In the genomic region with DNA sequence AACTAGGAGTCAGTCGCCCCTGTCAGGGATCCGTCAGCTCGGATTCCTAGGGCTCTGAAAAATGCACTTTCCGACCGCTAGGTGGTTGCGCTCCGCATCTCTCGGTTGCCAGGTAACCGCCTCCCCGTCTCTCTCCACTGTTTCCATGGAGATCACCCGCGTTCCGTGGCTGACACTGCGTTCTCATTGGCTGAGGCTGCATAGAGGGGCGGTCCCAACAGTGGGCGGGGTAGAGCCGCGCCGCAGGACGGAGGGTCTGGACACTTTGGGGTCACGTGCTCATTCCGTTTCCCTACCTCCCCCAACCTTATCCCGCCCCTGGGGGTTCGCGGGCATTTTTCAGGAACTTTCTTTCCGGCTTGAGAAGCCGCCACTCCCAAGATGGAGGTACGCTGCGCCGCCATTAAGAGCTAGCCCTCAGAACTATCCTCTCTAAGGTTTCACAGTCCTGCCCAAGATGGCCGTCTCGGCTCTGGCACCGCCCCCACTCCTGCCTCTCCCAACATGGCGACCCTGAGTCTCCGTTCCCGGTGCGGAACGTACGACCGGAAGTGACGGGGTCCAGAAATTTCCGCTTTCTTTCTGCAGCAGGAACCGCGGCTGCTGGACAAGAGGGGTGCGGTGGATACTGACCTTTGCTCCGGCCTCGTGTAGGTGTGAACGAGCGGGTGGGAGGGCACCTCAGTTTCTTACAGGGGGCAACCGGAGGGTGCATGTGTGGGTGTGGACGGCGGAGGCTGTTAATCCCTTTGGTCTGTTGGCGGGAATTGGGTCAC, we compare ENCODE assay signal across 8 cellular contexts. TPM values are rescaled to one million over a fixed set of nuclear protein-coding genes. Genes with fewer than 3 reads are reported as not detected.
DNase-seq lines count a peak whose midpoint lies in the region; ATAC-seq lines count a peak whose summit lies in the region.

A gene (minus strand): TSS at position 65 of the 776 bp plus-strand sequence. CDS start 105 bp downstream, outside the sequence.
A gene with protein sequence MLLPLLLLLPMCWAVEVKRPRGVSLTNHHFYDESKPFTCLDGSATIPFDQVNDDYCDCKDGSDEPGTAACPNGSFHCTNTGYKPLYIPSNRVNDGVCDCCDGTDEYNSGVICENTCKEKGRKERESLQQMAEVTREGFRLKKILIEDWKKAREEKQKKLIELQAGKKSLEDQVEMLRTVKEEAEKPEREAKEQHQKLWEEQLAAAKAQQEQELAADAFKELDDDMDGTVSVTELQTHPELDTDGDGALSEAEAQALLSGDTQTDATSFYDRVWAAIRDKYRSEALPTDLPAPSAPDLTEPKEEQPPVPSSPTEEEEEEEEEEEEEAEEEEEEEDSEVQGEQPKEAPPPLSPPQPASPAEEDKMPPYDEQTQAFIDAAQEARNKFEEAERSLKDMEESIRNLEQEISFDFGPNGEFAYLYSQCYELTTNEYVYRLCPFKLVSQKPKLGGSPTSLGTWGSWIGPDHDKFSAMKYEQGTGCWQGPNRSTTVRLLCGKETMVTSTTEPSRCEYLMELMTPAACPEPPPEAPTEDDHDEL (plus strand): TSS at position 579 of the 776 bp plus-strand sequence. CDS start 483 bp downstream, outside the sequence.

- H3K9ac ChIP-seq in endocrine pancreas (ENCODE audit: control insufficient read depth, insufficient read depth, low read length), result peak within 1 kb of the TSS; percentile 79
- H3K9ac ChIP-seq in mesendoderm (ENCODE audit: low read length), result peak within 1 kb of the TSS; percentile 96

- no peaks in the 10 kb centered on the region for H3K27me3 ChIP-seq in endocrine pancreas (ENCODE audit: control insufficient read depth, insufficient read depth, low read length)
- no peaks in the 10 kb centered on the region for H3K27me3 ChIP-seq in mesendoderm (ENCODE audit: insufficient read depth, low read length, poor library complexity)

- H3K18ac ChIP-seq in mesendoderm (ENCODE audit: low read length), result peak within 1 kb of the TSS; percentile 12

- no peak within 1 kb of the TSS for H2BK120ac ChIP-seq in mesendoderm (ENCODE audit: low read depth, low read length)

- peak; percentile 86 for ATAC-seq in GM21360 (IDR thresholded peaks at IDR 0.05; ENCODE audit: unreplicated experiment)
- peak; percentile 95 for ATAC-seq in activated CD8-positive, alpha-beta memory T cell treated with anti-CD3 and anti-CD28 coated beads, Interleukin-2, amount 10 ng/mL, durations not matched to agents 7 days and 5 days

- no peak within 1 kb of the TSS for H3K23ac ChIP-seq in mesendoderm (ENCODE audit: low read length)

- peaks cover 13% of the 10 kb centered on the region for H3K79me1 ChIP-seq in mesendoderm (ENCODE audit: low read length)

- peak within 1 kb of the TSS; percentile 28 for H3K4ac ChIP-seq in mesendoderm (ENCODE audit: low read depth, low read length)

- H2BK15ac ChIP-seq in mesendoderm (replicated peaks; ENCODE audit: low read depth), result no peak within 1 kb of the TSS

- H3K9me3 ChIP-seq in endocrine pancreas (ENCODE audit: control insufficient read depth, low read length), result no peaks in the 10 kb centered on the region

- H3K4me3 ChIP-seq in endocrine pancreas (ENCODE audit: control insufficient read depth, insufficient read depth, low read length), result peak within 1 kb of the TSS; percentile 70
- peak within 1 kb of the TSS; percentile 80 for H3K4me3 ChIP-seq in mesendoderm (ENCODE audit: low read length)

- H3K27ac Mint-ChIP-seq in activated CD8-positive, alpha-beta memory T cell treated with anti-CD3 and anti-CD28 coated beads, Interleukin-2, amount 10 ng/mL, durations not matched to agents 7 days and 5 days, result peak within 1 kb of the TSS; percentile 96

- no peak within 1 kb of the TSS for H4K5ac ChIP-seq in mesendoderm (ENCODE audit: low read length)

- peaks cover 26% of the 10 kb centered on the region for H3K36me3 Mint-ChIP-seq in activated CD8-positive, alpha-beta memory T cell treated with anti-CD3 and anti-CD28 coated beads, Interleukin-2, amount 10 ng/mL, durations not matched to agents 7 days and 5 days

- peaks cover 4% of the 10 kb centered on the region for H3K27me3 Mint-ChIP-seq in activated CD8-positive, alpha-beta memory T cell treated with anti-CD3 and anti-CD28 coated beads, Interleukin-2, amount 10 ng/mL, durations not matched to agents 7 days and 5 days

- peaks cover 25% of the 10 kb centered on the region for H3K4me1 Mint-ChIP-seq in activated CD8-positive, alpha-beta memory T cell treated with anti-CD3 and anti-CD28 coated beads, Interleukin-2, amount 10 ng/mL, durations not matched to agents 7 days and 5 days

- DNase-seq in Caki2 (ENCODE audit: low read depth) (peak; percentile 100), HT1080 (ENCODE audit: low read depth) (peak; percentile 100), NOMO-1 (lab: John Stamatoyannopoulos, UW; ENCODE audit: unreplicated experiment in 2 of 2) (peak; percentile 99 to 100), mesendoderm (peak; percentile 100)
- peak; percentile 99 for DNase-seq in activated CD8-positive, alpha-beta memory T cell treated with anti-CD3 and anti-CD28 coated beads, Interleukin-2, amount 10 ng/mL, durations not matched to agents 7 days and 5 days
- DNase-seq in stimulated activated CD8-positive, alpha-beta memory T cell treated with anti-CD3 and anti-CD28 coated beads, Interleukin-15, amount 100 ng/mL, for 1 hour (ENCODE audit: low read depth), result peak; percentile 97

- peak within 1 kb of the TSS; percentile 40 for H3K4me2 ChIP-seq in mesendoderm (ENCODE audit: low read length)

- peak within 1 kb of the TSS; percentile 61 for H2BK5ac ChIP-seq in mesendoderm (ENCODE audit: low read length)

- no peak within 1 kb of the TSS for H3K27ac ChIP-seq in mesendoderm (ENCODE audit: low read depth, low read length)

- peak within 1 kb of the TSS; percentile 100 for H3K4me3 Mint-ChIP-seq in activated CD8-positive, alpha-beta memory T cell treated with anti-CD3 and anti-CD28 coated beads, Interleukin-2, amount 10 ng/mL, durations not matched to agents 7 days and 5 days

- H3K9me3 Mint-ChIP-seq in activated CD8-positive, alpha-beta memory T cell treated with anti-CD3 and anti-CD28 coated beads, Interleukin-2, amount 10 ng/mL, durations not matched to agents 7 days and 5 days (ENCODE audit: low read depth), result no peaks in the 10 kb centered on the region

- CTCF ChIA-PET in activated CD8-positive, alpha-beta memory T cell treated with anti-CD3 and anti-CD28 coated beads, Interleukin-2, amount 10 ng/mL, durations not matched to agents 7 days and 5 days (lab: Charles Lee), result interaction anchor here (0.6 to 4.7 kb wide), 15 partner anchors 8 to 162 kb away, joined by 3 to 29 read pairs (median 3); a partner anchor contains a TSS

- H3K79me2 ChIP-seq in mesendoderm (ENCODE audit: control insufficient read depth, insufficient read depth, low read length), result peaks cover 15% of the 10 kb centered on the region

- peak within 1 kb of the TSS; percentile 99 for H3K56ac ChIP-seq in mesendoderm (ENCODE audit: low read length)

- in situ Hi-C loops in Caki2 (cut with HindIII; ENCODE audit: low pct_unique_long_range_greater_than_20kb, low sequenced_read_pairs), result no loop called here

- no peak within 1 kb of the TSS for H4K8ac ChIP-seq in mesendoderm (ENCODE audit: low read depth, low read length)

- H3K36me3 ChIP-seq in endocrine pancreas (ENCODE audit: control insufficient read depth, insufficient read depth, low read length), result no peaks in the 10 kb centered on the region
- H3K36me3 ChIP-seq in mesendoderm (ENCODE audit: control insufficient read depth, insufficient read depth, low read length), result peaks cover 6% of the 10 kb centered on the region

- no CpG with 5 or more reads among the region's 53 CpGs for WGBS in mesendoderm (ENCODE audit: extremely low coverage, insufficient coverage, low lambda C conversion rate)

- H3K4me1 ChIP-seq in endocrine pancreas (ENCODE audit: control insufficient read depth, insufficient read depth, low read length) (no peaks in the 10 kb centered on the region), mesendoderm (ENCODE audit: control insufficient read depth, low read depth, low read length) (peaks cover 4% of the 10 kb centered on the region)

- peak within 1 kb of the TSS; percentile 64 for H2AK5ac ChIP-seq in mesendoderm (ENCODE audit: low read length)

RNA-seq across cellular contexts. Expression of the first gene that starts in this region (rescaled TPM):
- 1.1 and 2.6 TPM in 2 replicates for total RNA-seq in Caki2 (2014; rRNA removed; shearing (Covaris generic); ENCODE audit: low replicate concordance)
- 0.14 and 0.33 TPM in 2 replicates for total RNA-seq in HT1080 (2014; rRNA removed; shearing (Covaris generic))
- 0.99 and 1.3 TPM in 2 replicates for polyA plus RNA-seq in HT1080 (2015; cell fraction: cytosol; rRNA removed)
- 0.54 and 0.70 TPM in 2 replicates for polyA plus RNA-seq in HT1080 (2015; cell fraction: nucleus; rRNA removed)
- under 1 TPM; 0.15 to 0.54 TPM for total RNA-seq in activated CD8-positive, alpha-beta memory T cell treated with anti-CD3 and anti-CD28 coated beads, Interleukin-2, amount 10 ng/mL, durations not matched to agents 7 days and 5 days
- polyA plus RNA-seq in mesendoderm (2013, experiment 1 of 2), result 0.44 TPM
- 0.32 TPM for polyA plus RNA-seq in mesendoderm (2013, experiment 2 of 2)

RNA-seq across cellular contexts. Expression of the second gene that starts in this region (rescaled TPM):
- 119 and 167 TPM in 2 replicates for total RNA-seq in Caki2 (2014; rRNA removed; shearing (Covaris generic); ENCODE audit: low replicate concordance)
- total RNA-seq in HT1080 (2014; rRNA removed; shearing (Covaris generic)), result 121 and 159 TPM in 2 replicates
- polyA plus RNA-seq in HT1080 (2015; cell fraction: cytosol; rRNA removed), result 212 and 213 TPM in 2 replicates
- polyA plus RNA-seq in HT1080 (2015; cell fraction: nucleus; rRNA removed), result 632 and 748 TPM in 2 replicates
- 100 to 1,000 TPM; 278 to 306 TPM for total RNA-seq in activated CD8-positive, alpha-beta memory T cell treated with anti-CD3 and anti-CD28 coated beads, Interleukin-2, amount 10 ng/mL, durations not matched to agents 7 days and 5 days
- polyA plus RNA-seq in mesendoderm (2013, experiment 1 of 2), result 151 TPM
- polyA plus RNA-seq in mesendoderm (2013, experiment 2 of 2), result 140 TPM
